ENCODE assay signal across 30 cellular contexts in the genomic region with DNA sequence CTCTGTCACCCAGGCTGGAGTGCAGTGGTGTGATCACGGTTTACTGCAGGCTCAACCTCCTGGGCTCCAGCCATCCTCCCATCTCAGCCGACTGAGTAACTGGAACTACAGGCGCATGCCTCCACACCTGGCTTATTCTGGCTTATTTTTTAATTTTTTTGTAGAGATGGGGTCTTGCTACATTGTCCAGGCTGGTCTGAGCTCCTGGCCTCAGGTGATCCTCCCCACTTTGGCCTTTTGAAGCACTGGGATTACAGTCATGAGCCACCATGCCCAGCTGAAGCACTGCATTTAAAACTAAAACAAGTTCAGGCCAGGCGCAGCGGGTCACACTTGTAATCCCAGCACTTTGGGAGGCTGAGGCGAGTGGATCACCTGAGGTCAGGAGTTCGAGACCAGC.
"Had no signal": no experiment of that assay in that cellular context is flagged by ENCODE, and none has a peak within 500 bp of the region (broad histone marks: within the 10 kb centered on the region; RNA-seq: fewer than 3 reads in every experiment).

No MANE protein-coding gene starts in this region.

- H3K27ac ChIP-seq: ascending aorta, breast epithelium, cardiac muscle cell, colonic mucosa, WERI-Rb-1 had no signal

- H3K27me3 ChIP-seq: ascending aorta, breast epithelium, cardiac muscle cell, colonic mucosa had no signal

- H3K27me3 Mint-ChIP-seq: brain had no signal

- H3K27ac Mint-ChIP-seq: activated CD4-positive, alpha-beta memory T cell treated with anti-CD3 and anti-CD28 coated beads, Interleukin-2, amount 10 ng/mL, durations not matched to agents 7 days and 5 days; activated naive CD4-positive, alpha-beta T cell treated with anti-CD3 and anti-CD28 coated beads, Interleukin-2, amount 10 ng/mL, durations not matched to agents 7 days and 5 days; activated naive CD4-positive, alpha-beta T cell treated with anti-CD3 and anti-CD28 coated beads, Interleukin-2, amount 50 U/mL, for 72 hours; activated naive CD8-positive, alpha-beta T cell treated with anti-CD3 and anti-CD28 coated beads, Interleukin-2, amount 10 ng/mL, durations not matched to agents 7 days and 5 days; activated T-cell treated with anti-CD3 and anti-CD28 coated beads, Interleukin-2, amount 50 U/mL, for 24 hours; activated T-cell treated with anti-CD3 and anti-CD28 coated beads, Interleukin-2, amount 50 U/mL, for 72 hours; T-helper 2 cell treated with Interferon-gamma antibody and Interleukin-4, amounts not matched to agents 5 μg/mL and 100 μg/mL, for 36 hours had no signal

- H3K4me3 Mint-ChIP-seq: activated CD4-positive, alpha-beta memory T cell treated with anti-CD3 and anti-CD28 coated beads, Interleukin-2, amount 10 ng/mL, durations not matched to agents 7 days and 5 days; activated CD4-positive, alpha-beta T cell treated with anti-CD3 and anti-CD28 coated beads, Interleukin-2, amount 10 ng/mL, durations not matched to agents 7 days and 5 days; activated naive CD4-positive, alpha-beta T cell treated with anti-CD3 and anti-CD28 coated beads, Interleukin-2, amount 10 ng/mL, durations not matched to agents 7 days and 5 days; activated naive CD8-positive, alpha-beta T cell treated with anti-CD3 and anti-CD28 coated beads, Interleukin-2, amount 10 ng/mL, durations not matched to agents 7 days and 5 days; activated T-cell treated with anti-CD3 and anti-CD28 coated beads, Interleukin-2, amount 50 U/mL, for 24 hours; activated T-cell treated with anti-CD3 and anti-CD28 coated beads, Interleukin-2, amount 50 U/mL, for 72 hours; brain; T-helper 17 cell; T-helper 2 cell treated with Interferon-gamma antibody and Interleukin-4, amounts not matched to agents 5 μg/mL and 100 μg/mL, for 36 hours had no signal

- ATAC-seq: activated T-cell treated with anti-CD3 and anti-CD28 coated beads, Interleukin-2, amount 50 U/mL, for 72 hours; esophagus mucosa; T-helper 17 cell had no signal

- H3K36me3 ChIP-seq: ascending aorta, breast epithelium, cardiac muscle cell, colonic mucosa, WERI-Rb-1 had no signal

- DNase-seq: activated CD4-positive, alpha-beta T cell treated with anti-CD3 and anti-CD28 coated beads for 4 hours; activated CD4-positive, alpha-beta T cell treated with anti-CD3 and anti-CD28 coated beads, Interleukin-2, amount 50 U/mL, for 4 hours; activated CD4-positive, CD25-positive, alpha-beta regulatory T cell; activated CD4-positive, CD25-positive, alpha-beta regulatory T cell treated with anti-CD3 and anti-CD28 coated beads, Interleukin-2, amount 50 U/mL, for 72 hours; activated CD8-positive, alpha-beta memory T cell treated with anti-CD3 and anti-CD28 coated beads, Interleukin-2, amount 50 U/mL, for 48 hours; activated gamma-delta T cell; activated naive CD4-positive, alpha-beta T cell; activated naive CD8-positive, alpha-beta T cell treated with anti-CD3 and anti-CD28 coated beads, Interleukin-2, amount 10 ng/mL, durations not matched to agents 7 days and 5 days; activated T-cell treated with anti-CD3 and anti-CD28 coated beads for 4 hours; activated T-cell treated with anti-CD3 and anti-CD28 coated beads, Interleukin-2, amount 50 U/mL, for 24 hours; central memory CD4-positive, alpha-beta T cell; cerebellar nuclear complex; effector CD8-positive, alpha-beta T cell; foreskin fibroblast; head of caudate nucleus; T-helper 17 cell; T1000 had no signal

- H3K9me3 ChIP-seq: ascending aorta, breast epithelium, colonic mucosa had no signal

- H3K4me3 ChIP-seq: ascending aorta, breast epithelium, cardiac muscle cell, colonic mucosa had no signal

- H3K36me3 Mint-ChIP-seq: activated naive CD4-positive, alpha-beta T cell treated with anti-CD3 and anti-CD28 coated beads, Interleukin-2, amount 10 ng/mL, durations not matched to agents 7 days and 5 days; activated naive CD4-positive, alpha-beta T cell treated with anti-CD3 and anti-CD28 coated beads, Interleukin-2, amount 50 U/mL, for 72 hours; activated naive CD8-positive, alpha-beta T cell treated with anti-CD3 and anti-CD28 coated beads, Interleukin-2, amount 10 ng/mL, durations not matched to agents 7 days and 5 days; brain had no signal

- H3K9me3 Mint-ChIP-seq: activated CD4-positive, alpha-beta memory T cell treated with anti-CD3 and anti-CD28 coated beads, Interleukin-2, amount 10 ng/mL, durations not matched to agents 7 days and 5 days; activated CD4-positive, alpha-beta T cell treated with anti-CD3 and anti-CD28 coated beads, Interleukin-2, amount 10 ng/mL, durations not matched to agents 7 days and 5 days; activated naive CD4-positive, alpha-beta T cell treated with anti-CD3 and anti-CD28 coated beads, Interleukin-2, amount 10 ng/mL, durations not matched to agents 7 days and 5 days; activated naive CD4-positive, alpha-beta T cell treated with anti-CD3 and anti-CD28 coated beads, Interleukin-2, amount 50 U/mL, for 72 hours; activated naive CD8-positive, alpha-beta T cell treated with anti-CD3 and anti-CD28 coated beads, Interleukin-2, amount 10 ng/mL, durations not matched to agents 7 days and 5 days; activated T-cell treated with anti-CD3 and anti-CD28 coated beads, Interleukin-2, amount 50 U/mL, for 24 hours; activated T-cell treated with anti-CD3 and anti-CD28 coated beads, Interleukin-2, amount 50 U/mL, for 72 hours; brain; T-helper 2 cell treated with Interferon-gamma antibody and Interleukin-4, amounts not matched to agents 5 μg/mL and 100 μg/mL, for 36 hours had no signal
